In genomic region chr18:59070181-59070912, GRCh38 we compare ENCODE assay signal across 8 cellular contexts.
DNase-seq lines count a peak whose midpoint lies in the region; ATAC-seq lines count a peak whose summit lies in the region.

No MANE protein-coding gene starts in this region.

- intact Hi-C loops in activated CD4-positive, alpha-beta memory T cell treated with anti-CD3 and anti-CD28 coated beads for 36 hours (cut with micrococcal nuclease), result loop anchor here (1.0 to 5.0 kb wide), 3 partner anchors 289 to 543 kb away; no protein-coding TSS in a partner anchor

- ATAC-seq in GM18520 (IDR thresholded peaks at IDR 0.05; ENCODE audit: unreplicated experiment), result peak; percentile 58
- peak; percentile 72 for ATAC-seq in HG03280 (IDR thresholded peaks at IDR 0.05; ENCODE audit: unreplicated experiment)

- peaks cover 2% of the 10 kb centered on the region for H3K4me1 Mint-ChIP-seq in activated CD4-positive, alpha-beta memory T cell treated with anti-CD3 and anti-CD28 coated beads for 36 hours (ENCODE audit: low read depth)

- H3K9me3 Mint-ChIP-seq in activated CD4-positive, alpha-beta memory T cell treated with anti-CD3 and anti-CD28 coated beads for 36 hours, result no peaks in the 10 kb centered on the region

- CTCF ChIA-PET in activated CD4-positive, alpha-beta memory T cell treated with anti-CD3 and anti-CD28 coated beads for 36 hours (lab: Charles Lee), result interaction anchor here (0.5 to 5.6 kb wide), 29 partner anchors 11 to 1044 kb away, joined by 3 to 109 read pairs (median 4); partner anchors contain the start of gene SEC11C

- POLR2A ChIA-PET in activated CD4-positive, alpha-beta memory T cell treated with anti-CD3 and anti-CD28 coated beads for 36 hours (lab: Charles Lee), result no interaction called here

- H3K36me3 Mint-ChIP-seq in activated CD4-positive, alpha-beta memory T cell treated with anti-CD3 and anti-CD28 coated beads for 36 hours, result no peaks in the 10 kb centered on the region

- no peak overlapping the region for H3K27ac Mint-ChIP-seq in activated CD4-positive, alpha-beta memory T cell treated with anti-CD3 and anti-CD28 coated beads for 36 hours

- DNase-seq in A172 (ENCODE audit: low spot score) (peak; percentile 71), NCI-H82 (lab: John Stamatoyannopoulos, UW) (peak; percentile 98), medulla oblongata (ENCODE audit: extremely low spot score) (peak; percentile 95)
- peak; percentile 85 for DNase-seq in activated CD4-positive, alpha-beta memory T cell treated with anti-CD3 and anti-CD28 coated beads for 36 hours
- peak; percentile 58 for DNase-seq in effector CD8-positive, alpha-beta T cell (lab: John Stamatoyannopoulos, UW)
- DNase-seq in stimulated activated CD8-positive, alpha-beta memory T cell treated with anti-CD3 and anti-CD28 coated beads, Interleukin-15, amount 100 ng/mL, for 24 hours (ENCODE audit: low read depth), result peak; percentile 59

- no peak overlapping the region for H3K4me3 Mint-ChIP-seq in activated CD4-positive, alpha-beta memory T cell treated with anti-CD3 and anti-CD28 coated beads for 36 hours

- H3K27me3 Mint-ChIP-seq in activated CD4-positive, alpha-beta memory T cell treated with anti-CD3 and anti-CD28 coated beads for 36 hours, result peaks cover 1% of the 10 kb centered on the region

Comparison
In these comparisons a context has a peak if more than half of its experiments do, and no peak if none do; other contexts are left out.
1. Peak in every context shown above with its lines: DNase-seq and ATAC-seq.